Comparison of ENCODE assay signal across 12 cellular contexts in the genomic region with DNA sequence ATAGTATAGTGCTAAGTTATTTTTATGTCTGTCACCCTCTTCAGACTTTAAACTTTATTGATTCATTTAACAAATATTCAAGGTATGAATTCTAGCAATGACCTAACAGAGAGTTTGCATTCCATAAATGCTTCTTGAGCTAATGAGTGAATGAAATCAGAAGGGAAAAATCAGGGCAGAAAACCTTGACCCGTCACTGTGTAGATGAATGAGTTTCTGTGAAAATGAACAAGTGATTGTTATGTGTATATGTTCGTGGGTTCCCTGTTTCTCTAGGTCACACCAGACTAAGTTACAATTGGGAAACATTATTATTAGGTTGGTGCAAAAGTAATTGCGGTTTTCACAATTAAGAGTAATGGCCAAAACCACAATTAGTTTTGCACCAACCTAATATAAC. TPM values are rescaled to one million over a fixed set of nuclear protein-coding genes. Genes with fewer than 3 reads are reported as not detected.
DNase-seq lines count a peak whose midpoint lies in the region; FAIRE-seq lines count a peak whose summit lies in the region.
"Had no signal": no experiment of that assay in that cellular context is flagged by ENCODE, and none has a peak within 500 bp of the region (broad histone marks: within the 10 kb centered on the region; RNA-seq: fewer than 3 reads in every experiment).

No MANE protein-coding gene starts in this region.

- H3K36me3 Mint-ChIP-seq in activated naive CD4-positive, alpha-beta T cell treated with anti-CD3 and anti-CD28 coated beads, Interleukin-2, amount 50 U/mL, for 24 hours: peaks cover 15% of the 10 kb centered on the region
- H3K36me3 Mint-ChIP-seq in activated naive CD4-positive, alpha-beta T cell treated with anti-CD3 and anti-CD28 coated beads for 36 hours (ENCODE audit: low read depth): peaks cover 6% of the 10 kb centered on the region
- peaks cover 0 to 11% (median 0%) of the 10 kb centered on the region in 3 donors for H3K36me3 Mint-ChIP-seq in immature natural killer cell

- FAIRE-seq in urothelium cell line (lab: Jason Lieb, UNC): no peak

- CTCF ChIA-PET in activated naive CD4-positive, alpha-beta T cell treated with anti-CD3 and anti-CD28 coated beads for 36 hours (lab: Charles Lee): interaction anchor here (0.7 to 2.2 kb wide), 7 partner anchors 9 to 89 kb away, joined by 3 to 9 read pairs (median 4); no protein-coding TSS in a partner anchor

- no peaks in the 10 kb centered on the region for H3K27me3 Mint-ChIP-seq in activated naive CD4-positive, alpha-beta T cell treated with anti-CD3 and anti-CD28 coated beads, Interleukin-2, amount 50 U/mL, for 24 hours
- no peaks in the 10 kb centered on the region for H3K27me3 Mint-ChIP-seq in activated naive CD4-positive, alpha-beta T cell treated with anti-CD3 and anti-CD28 coated beads for 36 hours (ENCODE audit: low read depth)
- H3K27me3 Mint-ChIP-seq in immature natural killer cell (ENCODE audit: low read depth in 3 of 3): peaks cover 0 to 2% (median 0%) of the 10 kb centered on the region in 3 donors

- DNase-seq in activated naive CD4-positive, alpha-beta T cell treated with anti-CD3 and anti-CD28 coated beads for 36 hours: no peak
- DNase-seq in NCI-H226 (peak; percentile 72), immature natural killer cell (no peak), urothelium cell line (ENCODE audit: low spot score) (peak; percentile 16), AG08396 (ENCODE audit: low spot score) (no peak), DMS79 treated with DMSO at 0.1 percent for 48 hours (lab: John Stamatoyannopoulos, UW) (no peak), T-helper 9 cell (no peak)
- DNase-seq: AML-193, left colon, NCI-H1694 treated with DMSO at 0.1 percent for 48 hours had no signal

- no peaks in the 10 kb centered on the region for H3K9me3 Mint-ChIP-seq in activated naive CD4-positive, alpha-beta T cell treated with anti-CD3 and anti-CD28 coated beads, Interleukin-2, amount 50 U/mL, for 24 hours
- H3K9me3 Mint-ChIP-seq in activated naive CD4-positive, alpha-beta T cell treated with anti-CD3 and anti-CD28 coated beads for 36 hours: no peaks in the 10 kb centered on the region
- H3K9me3 Mint-ChIP-seq in immature natural killer cell: no peaks in the 10 kb centered on the region

- peak overlapping the region; percentile 87 for H3K27ac Mint-ChIP-seq in activated naive CD4-positive, alpha-beta T cell treated with anti-CD3 and anti-CD28 coated beads, Interleukin-2, amount 50 U/mL, for 24 hours
- no peak overlapping the region for H3K27ac Mint-ChIP-seq in activated naive CD4-positive, alpha-beta T cell treated with anti-CD3 and anti-CD28 coated beads for 36 hours
- peak overlapping the region; percentile 77 to 94 (median 93) for H3K27ac Mint-ChIP-seq in immature natural killer cell

- intact Hi-C loops in activated naive CD4-positive, alpha-beta T cell treated with anti-CD3 and anti-CD28 coated beads for 36 hours (cut with micrococcal nuclease): no loop called here

- H3K4me3 Mint-ChIP-seq in activated naive CD4-positive, alpha-beta T cell treated with anti-CD3 and anti-CD28 coated beads, Interleukin-2, amount 50 U/mL, for 24 hours: no peak overlapping the region
- no peak overlapping the region for H3K4me3 Mint-ChIP-seq in activated naive CD4-positive, alpha-beta T cell treated with anti-CD3 and anti-CD28 coated beads for 36 hours
- peak overlapping the region in 4 of 5 donors; percentile 16 to 74 (median 58) for H3K4me3 Mint-ChIP-seq in immature natural killer cell

- H3K4me1 Mint-ChIP-seq in activated naive CD4-positive, alpha-beta T cell treated with anti-CD3 and anti-CD28 coated beads, Interleukin-2, amount 50 U/mL, for 24 hours: peaks cover 95% of the 10 kb centered on the region
- peaks cover 86% of the 10 kb centered on the region for H3K4me1 Mint-ChIP-seq in activated naive CD4-positive, alpha-beta T cell treated with anti-CD3 and anti-CD28 coated beads for 36 hours (ENCODE audit: low read depth)
- peaks cover 89 to 99% of the 10 kb centered on the region in 2 donors for H3K4me1 Mint-ChIP-seq in immature natural killer cell

RNA-seq across cellular contexts. Expression of a gene that starts 30.1 kb away (rescaled TPM):
- total RNA-seq in activated naive CD4-positive, alpha-beta T cell treated with anti-CD3 and anti-CD28 coated beads for 36 hours: 10 to 100 TPM; 29.4 to 30.9 TPM
- 10 to 100 TPM; 22.0 to 83.5 (median 29.8) TPM for polyA plus RNA-seq in immature natural killer cell
- total RNA-seq: chondrocyte had no signal

Comparison
In these comparisons a context has a peak if more than half of its experiments do, and no peak if none do; other contexts are left out.
1. H3K4me3 Mint-ChIP-seq: peak in immature natural killer cell (4 of 5); none in activated naive CD4-positive, alpha-beta T cell treated with anti-CD3 and anti-CD28 coated beads, Interleukin-2, amount 50 U/mL, for 24 hours (single experiment) and activated naive CD4-positive, alpha-beta T cell treated with anti-CD3 and anti-CD28 coated beads for 36 hours (single experiment).
2. DNase-seq: peak in NCI-H226 (single experiment) and urothelium cell line (single experiment); none in activated naive CD4-positive, alpha-beta T cell treated with anti-CD3 and anti-CD28 coated beads for 36 hours (single experiment), immature natural killer cell (0 of 3), AG08396 (single experiment), DMS79 treated with DMSO at 0.1 percent for 48 hours (single experiment) and T-helper 9 cell (single experiment).